Comparison of ENCODE assay signal across 14 cellular contexts in genomic region chr2:75657794-75658193, GRCh38. TPM values are rescaled to one million over a fixed set of nuclear protein-coding genes. Genes with fewer than 3 reads are reported as not detected.
DNase-seq lines count a peak whose midpoint lies in the region; ATAC-seq and TF ChIP-seq lines count a peak whose summit lies in the region.
"Had no signal": no experiment of that assay in that cellular context is flagged by ENCODE, and none has a peak within 500 bp of the region (broad histone marks: within the 10 kb centered on the region; RNA-seq: fewer than 3 reads in every experiment).

No MANE protein-coding gene starts in this region.

- POLR2A ChIA-PET in CD4-positive, alpha-beta T cell (lab: Charles Lee) = no interaction called here
- POLR2A ChIA-PET in CD8-positive, alpha-beta T cell (lab: Charles Lee) = no interaction called here

- no peaks in the 10 kb centered on the region for H3K4me1 ChIP-seq in CD8-positive, alpha-beta T cell (ENCODE audit: insufficient read depth, low read length)
- peaks cover 7% of the 10 kb centered on the region for H3K4me1 ChIP-seq in endodermal cell (ENCODE audit: control insufficient read depth, insufficient read depth, low read length)

- CTCF ChIA-PET in CD4-positive, alpha-beta T cell (lab: Charles Lee) = interaction anchor here (0.7 kb wide), 1 partner anchor 18 kb away, joined by 4 read pairs; no protein-coding TSS in a partner anchor
- CTCF ChIA-PET in CD8-positive, alpha-beta T cell (lab: Charles Lee) = interaction anchor here (1.0 to 2.4 kb wide), 2 partner anchors 12 to 49 kb away, joined by 3 to 9 read pairs; partner anchors contain the start of gene MRPL19

- peaks cover 39% of the 10 kb centered on the region for H3K36me3 ChIP-seq in CD8-positive, alpha-beta T cell (ENCODE audit: insufficient read depth, low read length)
- H3K36me3 ChIP-seq in endodermal cell (ENCODE audit: control insufficient read depth, insufficient read depth, low read length) = peaks cover 84% of the 10 kb centered on the region

- H3K9me3 ChIP-seq in CD4-positive, alpha-beta T cell (ENCODE audit: control insufficient read depth, low read length) = no peaks in the 10 kb centered on the region
- no peaks in the 10 kb centered on the region for H3K9me3 ChIP-seq in CD8-positive, alpha-beta T cell (ENCODE audit: low read length)
- H3K9me3 ChIP-seq in endodermal cell (ENCODE audit: control insufficient read depth, low read length) = peaks cover 10% of the 10 kb centered on the region

- H3K9me3 Mint-ChIP-seq in CD4-positive, alpha-beta T cell = peaks cover 19% of the 10 kb centered on the region
- H3K9me3 Mint-ChIP-seq in CD8-positive, alpha-beta T cell = peaks cover 20% of the 10 kb centered on the region
- H3K9me3 Mint-ChIP-seq in endodermal cell = no peaks in the 10 kb centered on the region

- H3K4me3 ChIP-seq in CD8-positive, alpha-beta T cell (ENCODE audit: low read depth, low read length) = no peak overlapping the region
- H3K4me3 ChIP-seq in endodermal cell (ENCODE audit: low read length) = peak overlapping the region; percentile 53
- H3K4me3 ChIP-seq: GM23248 had no signal

- no peaks in the 10 kb centered on the region for H3K27me3 ChIP-seq in CD4-positive, alpha-beta T cell (ENCODE audit: control insufficient read depth, insufficient read depth, low read length)
- no peaks in the 10 kb centered on the region for H3K27me3 ChIP-seq in CD8-positive, alpha-beta T cell (ENCODE audit: insufficient read depth, low read length)
- H3K27me3 ChIP-seq in endodermal cell (ENCODE audit: control insufficient read depth, insufficient read depth, low read length, poor library complexity, severe bottlenecking) = no peaks in the 10 kb centered on the region

- no peak overlapping the region for H3K4me3 Mint-ChIP-seq in CD4-positive, alpha-beta T cell
- no peak overlapping the region for H3K4me3 Mint-ChIP-seq in CD8-positive, alpha-beta T cell
- H3K4me3 Mint-ChIP-seq in endodermal cell = no peak overlapping the region

- intact Hi-C loops in CD4-positive, alpha-beta T cell (cut with DNase I, micrococcal nuclease) = no loop called here
- intact Hi-C loops in CD8-positive, alpha-beta T cell (cut with DNase I, micrococcal nuclease) = no loop called here

- H3K9ac ChIP-seq in endodermal cell (ENCODE audit: extremely low read depth, low read length, poor library complexity, severe bottlenecking) = no peak overlapping the region
- H3K9ac ChIP-seq: GM23248 had no signal

- DNase-seq in CD4-positive, alpha-beta T cell = no peak
- DNase-seq in CD8-positive, alpha-beta T cell = no peak
- DNase-seq in endodermal cell (no peak), NCI-H524 (lab: John Stamatoyannopoulos, UW) (no peak), GDM1 (lab: John Stamatoyannopoulos, UW) (no peak), NCI-H1417 treated with DMSO at 0.1 percent for 48 hours (lab: John Stamatoyannopoulos, UW) (no peak)
- DNase-seq: C1 segment of cervical spinal cord, Calu3, COR-L47, DMS53, DMS79 treated with DMSO at 0.1 percent for 48 hours, GM23248, H7, HCEC 1CT had no signal

- no peak for TF ChIP-seq CTCF in CD4-positive, alpha-beta T cell (IDR thresholded peaks at IDR 0.05)
- no peak for TF ChIP-seq CTCF in CD8-positive, alpha-beta T cell (IDR thresholded peaks at IDR 0.05)
- TF ChIP-seq CTCF in endodermal cell (conservative IDR thresholded peaks at IDR 0.05) = no peak

- H3K27me3 Mint-ChIP-seq in CD4-positive, alpha-beta T cell = no peaks in the 10 kb centered on the region
- no peaks in the 10 kb centered on the region for H3K27me3 Mint-ChIP-seq in CD8-positive, alpha-beta T cell (ENCODE audit: low read depth)
- no peaks in the 10 kb centered on the region for H3K27me3 Mint-ChIP-seq in endodermal cell (ENCODE audit: insufficient read depth)

- H3K27ac ChIP-seq in CD4-positive, alpha-beta T cell (ENCODE audit: low read depth, low read length) = no peak overlapping the region
- no peak overlapping the region for H3K27ac ChIP-seq in CD8-positive, alpha-beta T cell (ENCODE audit: low read depth, low read length)
- H3K27ac ChIP-seq in endodermal cell (ENCODE audit: low read depth, low read length) = no peak overlapping the region
- H3K27ac ChIP-seq: GM23248 had no signal

- ATAC-seq in CD4-positive, alpha-beta T cell (ENCODE audit: poor library complexity) = no peak
- no peak for ATAC-seq in CD8-positive, alpha-beta T cell

- peaks cover 38% of the 10 kb centered on the region for H3K4me1 Mint-ChIP-seq in CD4-positive, alpha-beta T cell (ENCODE audit: low read depth)
- peaks cover 30% of the 10 kb centered on the region for H3K4me1 Mint-ChIP-seq in CD8-positive, alpha-beta T cell (ENCODE audit: low read depth)
- peaks cover 32% of the 10 kb centered on the region for H3K4me1 Mint-ChIP-seq in endodermal cell

- H3K36me3 Mint-ChIP-seq in CD4-positive, alpha-beta T cell (ENCODE audit: low read depth) = peaks cover 100% of the 10 kb centered on the region
- H3K36me3 Mint-ChIP-seq in CD8-positive, alpha-beta T cell = peaks cover 93% of the 10 kb centered on the region
- H3K36me3 Mint-ChIP-seq in endodermal cell (ENCODE audit: low read depth) = peaks cover 72% of the 10 kb centered on the region

- peak overlapping the region; percentile 18 for H3K27ac Mint-ChIP-seq in CD4-positive, alpha-beta T cell
- H3K27ac Mint-ChIP-seq in CD8-positive, alpha-beta T cell = peak overlapping the region; percentile 14
- no peak overlapping the region for H3K27ac Mint-ChIP-seq in endodermal cell

RNA-seq across cellular contexts. Expression of gene MRPL19, which starts 11.2 kb away (rescaled TPM):
- total RNA-seq in CD4-positive, alpha-beta T cell = 10 to 100 TPM; 10.7 to 14.9 TPM
- 10 to 100 TPM; 17.2 to 18.1 TPM for total RNA-seq in CD8-positive, alpha-beta T cell
- 10 to 100 TPM; 63.7 to 77.6 TPM for total RNA-seq in endodermal cell
- 36.9 TPM for polyA plus RNA-seq in endodermal cell (2013, experiment 1 of 2)
- polyA plus RNA-seq in endodermal cell (2013, experiment 2 of 2) = 38.0 TPM

RNA-seq across cellular contexts. Expression of gene GCFC2, which starts 52.9 kb away (rescaled TPM):
- total RNA-seq in CD4-positive, alpha-beta T cell = 10 to 100 TPM; 15.7 to 17.1 TPM
- total RNA-seq in CD8-positive, alpha-beta T cell = 10 to 100 TPM; 14.4 to 17.8 TPM
- 10 to 100 TPM; 18.6 to 28.7 TPM for total RNA-seq in endodermal cell
- polyA plus RNA-seq in endodermal cell (2013, experiment 1 of 2) = 29.2 TPM
- polyA plus RNA-seq in endodermal cell (2013, experiment 2 of 2) = 25.0 TPM
